Comparison of ENCODE assay signal across 22 cellular contexts in the genomic region with DNA sequence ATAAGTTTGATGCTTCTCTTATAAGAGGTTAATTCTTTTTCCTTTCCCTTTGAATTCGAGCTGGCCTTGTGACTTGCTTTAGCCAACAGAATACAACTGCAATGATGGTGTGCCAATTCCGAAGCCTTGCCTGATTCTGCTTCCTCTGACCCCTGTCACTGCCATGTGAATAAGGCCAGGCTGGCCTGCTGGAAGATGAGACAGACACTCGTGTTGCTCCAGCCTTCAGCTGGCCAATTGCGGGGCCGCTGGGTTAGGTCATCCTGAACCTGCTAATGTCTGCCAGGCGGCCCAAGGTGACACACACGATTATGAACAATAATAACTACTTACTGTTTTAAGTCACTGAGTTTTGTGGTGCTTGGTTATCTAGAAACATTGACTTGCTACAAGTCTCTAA.
"Had no signal": no experiment of that assay in that cellular context is flagged by ENCODE, and none has a peak within 500 bp of the region (broad histone marks: within the 10 kb centered on the region; RNA-seq: fewer than 3 reads in every experiment).

No MANE protein-coding gene starts in this region.

- H3K4me1 Mint-ChIP-seq: naive thymus-derived CD4-positive, alpha-beta T cell; stimulated activated naive B cell treated with anti-CD40 and anti-IgM and Interleukin-4, amounts not matched to agents 10 μg/mL and 1 μg/mL and 100 μg/mL, for 72 hours; stimulated activated naive CD8-positive, alpha-beta T cell treated with anti-CD3 and anti-CD28 coated beads, Interleukin-15, amount 100 ng/mL, for 72 hours had no signal

- H3K27me3 ChIP-seq: esophagus muscularis mucosa, neutrophil, sigmoid colon, testis, tibial nerve had no signal

- H3K4me1 ChIP-seq: gastrocnemius medialis, left ventricle myocardium inferior, testis, upper lobe of right lung had no signal

- H3K36me3 ChIP-seq: esophagus muscularis mucosa, gastrocnemius medialis, left ventricle myocardium inferior, neutrophil, sigmoid colon, tibial nerve, upper lobe of right lung had no signal

- H3K36me3 Mint-ChIP-seq: naive thymus-derived CD4-positive, alpha-beta T cell; stimulated activated naive B cell treated with anti-CD40 and anti-IgM and Interleukin-4, amounts not matched to agents 10 μg/mL and 1 μg/mL and 100 μg/mL, for 72 hours had no signal

- H3K9me3 ChIP-seq: esophagus muscularis mucosa, gastrocnemius medialis, left ventricle myocardium inferior, neutrophil, sigmoid colon, testis, tibial nerve, upper lobe of right lung had no signal

- FAIRE-seq: colon had no signal

- H3K27ac ChIP-seq: epithelial cell of prostate, gastrocnemius medialis, left ventricle myocardium inferior, neutrophil, sigmoid colon, skin epidermis, testis, tibial nerve, upper lobe of right lung had no signal

- DNase-seq: effector memory CD8-positive, alpha-beta T cell; glutamatergic neuron; islet precursor cell; left ventricle myocardium inferior; mesendoderm; naive thymus-derived CD4-positive, alpha-beta T cell; sigmoid colon; stimulated activated CD4-positive, alpha-beta T cell treated with anti-CD3 and anti-CD28 coated beads, Interleukin-2, amount 100 ng/mL, for 24 hours; stimulated activated CD4-positive, alpha-beta T cell treated with anti-CD3 and anti-CD28 coated beads, Interleukin-4, amount 100 ng/mL, for 4 hours; stimulated activated naive B cell treated with anti-CD40 and anti-IgM and Interleukin-4, amounts not matched to agents 10 μg/mL and 1 μg/mL and 100 μg/mL, for 72 hours; stimulated activated naive CD8-positive, alpha-beta T cell treated with anti-CD3 and anti-CD28 coated beads, Interleukin-15, amount 100 ng/mL, for 72 hours; testis; upper lobe of right lung had no signal

- H3K9me3 Mint-ChIP-seq: dendritic cell treated with granulocyte-macrophage colony-stimulating factor and Interleukin-4, amounts not matched to agents 40 ng/mL and 50 ng/mL, for 4 days; effector memory CD8-positive, alpha-beta T cell had no signal

- H3K4me3 ChIP-seq: esophagus muscularis mucosa, gastrocnemius medialis, left ventricle myocardium inferior, lung, sigmoid colon, skin epidermis, testis, tibial nerve, upper lobe of right lung had no signal

- H3K27me3 Mint-ChIP-seq: dendritic cell treated with granulocyte-macrophage colony-stimulating factor and Interleukin-4, amounts not matched to agents 40 ng/mL and 50 ng/mL, for 4 days had no signal

- H3K27ac Mint-ChIP-seq: dendritic cell treated with granulocyte-macrophage colony-stimulating factor and Interleukin-4, amounts not matched to agents 40 ng/mL and 50 ng/mL, for 4 days; effector memory CD8-positive, alpha-beta T cell; naive thymus-derived CD4-positive, alpha-beta T cell; stimulated activated naive B cell treated with anti-CD40 and anti-IgM and Interleukin-4, amounts not matched to agents 10 μg/mL and 1 μg/mL and 100 μg/mL, for 72 hours; stimulated activated naive CD8-positive, alpha-beta T cell treated with anti-CD3 and anti-CD28 coated beads, Interleukin-15, amount 100 ng/mL, for 72 hours had no signal

- H3K4me3 Mint-ChIP-seq: dendritic cell treated with granulocyte-macrophage colony-stimulating factor and Interleukin-4, amounts not matched to agents 40 ng/mL and 50 ng/mL, for 4 days; effector memory CD8-positive, alpha-beta T cell; naive thymus-derived CD4-positive, alpha-beta T cell; stimulated activated naive B cell treated with anti-CD40 and anti-IgM and Interleukin-4, amounts not matched to agents 10 μg/mL and 1 μg/mL and 100 μg/mL, for 72 hours; stimulated activated naive CD8-positive, alpha-beta T cell treated with anti-CD3 and anti-CD28 coated beads, Interleukin-15, amount 100 ng/mL, for 72 hours had no signal

- ATAC-seq: effector memory CD8-positive, alpha-beta T cell; gastrocnemius medialis; naive thymus-derived CD4-positive, alpha-beta T cell; stimulated activated naive B cell treated with anti-CD40 and anti-IgM and Interleukin-4, amounts not matched to agents 10 μg/mL and 1 μg/mL and 100 μg/mL, for 72 hours; stimulated activated naive CD8-positive, alpha-beta T cell treated with anti-CD3 and anti-CD28 coated beads, Interleukin-15, amount 100 ng/mL, for 72 hours; upper lobe of right lung had no signal
